Comparison of ENCODE assay signal across 15 cellular contexts in genomic region chr14:90533591-90534021, GRCh38.
DNase-seq lines count a peak whose midpoint lies in the region; ATAC-seq, FAIRE-seq and TF ChIP-seq lines count a peak whose summit lies in the region.
"Had no signal": no experiment of that assay in that cellular context is flagged by ENCODE, and none has a peak within 500 bp of the region (broad histone marks: within the 10 kb centered on the region; RNA-seq: fewer than 3 reads in every experiment).

No MANE protein-coding gene starts in this region.

- POLR2A ChIA-PET in IMR-90 (lab: Charles Lee; ENCODE audit: unreplicated experiment) (no interaction called here), HepG2 (lab: Yijun Ruan, JAX) (no interaction called here)

- H2BK5ac ChIP-seq in IMR-90 (ENCODE audit: low read depth, low read length, poor library complexity, severe bottlenecking), result no peak overlapping the region

- H4K91ac ChIP-seq in IMR-90 (ENCODE audit: insufficient read depth, low read depth, low read length), result peak overlapping the region; percentile 15; the same call in 1 of the 2 replicates

- ATAC-seq in IMR-90 (ENCODE audit: low read depth) (no peak; the same call in 1 of the 2 replicates), HepG2 (peak; percentile 28)
- peak; percentile 34 for ATAC-seq in activated T-helper 17 cell treated with anti-CD3 and anti-CD28 coated beads, Interleukin-2, amount 50 U/mL, for 72 hours (replicated peaks)
- ATAC-seq: activated CD4-positive, alpha-beta T cell treated with anti-CD3 and anti-CD28 coated beads for 36 hours; GM23338 had no signal

- DNase-seq in IMR-90 (no peak), HepG2 (ENCODE audit: low spot score) (no peak), smooth muscle cell (lab: John Stamatoyannopoulos, UW; ENCODE audit: unreplicated experiment) (no peak), caudate nucleus (lab: John Stamatoyannopoulos, UW) (no peak), NCI-H146 (lab: John Stamatoyannopoulos, UW) (no peak), NCI-H1105 treated with DMSO at 0.1 percent for 48 hours (lab: John Stamatoyannopoulos, UW) (no peak)
- DNase-seq: activated T-cell treated with anti-CD3 and anti-CD28 coated beads, Interleukin-2, amount 50 U/mL, for 72 hours; glutamatergic neuron; NCI-H2107; NCI-H524 treated with DMSO at 0.1 percent for 48 hours had no signal

- H3K79me2 ChIP-seq in HepG2 (ENCODE audit: insufficient read depth, low read length) (no peaks in the 10 kb centered on the region), smooth muscle cell (ENCODE audit: low read depth) (no peaks in the 10 kb centered on the region)

- H3K27ac ChIP-seq in IMR-90 (ENCODE audit: insufficient read depth, low read length), result no peak overlapping the region; the same call in 1 of the 2 replicates
- no peak overlapping the region for H3K27ac ChIP-seq in HepG2 (ENCODE audit: extremely low read length, insufficient read depth, low read length)
- no peak overlapping the region for H3K27ac ChIP-seq in smooth muscle cell (ENCODE audit: low read depth)
- no peak overlapping the region for H3K27ac ChIP-seq in caudate nucleus (ENCODE audit: low read depth, low read length)
- H3K27ac ChIP-seq: thoracic aorta had no signal

- TF ChIP-seq POLR2A in IMR-90 (IDR thresholded peaks at IDR 0.05; ENCODE audit: low read depth, low read length) (no peak), HepG2 (IDR thresholded peaks at IDR 0.05; ENCODE audit: insufficient read depth in 1 of 2, low read depth in 2 of 2, low read length in 2 of 2) (no peak)

- H3K4me3 ChIP-seq in IMR-90 (ENCODE audit: insufficient read depth, low read depth, low read length), result no peak overlapping the region
- no peak overlapping the region for H3K4me3 ChIP-seq in HepG2 (replicated peaks in 1 of 3; ENCODE audit: insufficient read depth in 1 of 3, low read depth in 2 of 3, low read length in 3 of 3)
- H3K4me3 ChIP-seq in smooth muscle cell, result no peak overlapping the region
- H3K4me3 ChIP-seq: GM23338, thoracic aorta had no signal

- H3K4me2 ChIP-seq in IMR-90 (ENCODE audit: low read depth, low read length) (no peak overlapping the region), HepG2 (ENCODE audit: low read depth, low read length) (no peak overlapping the region; the same call in 1 of the 2 replicates), smooth muscle cell (peak overlapping the region; percentile 78)
- H3K4me2 ChIP-seq: GM23338 had no signal

- H3K4me1 Mint-ChIP-seq in activated T-helper 17 cell treated with anti-CD3 and anti-CD28 coated beads, Interleukin-2, amount 50 U/mL, for 72 hours, result peaks cover 3% of the 10 kb centered on the region

- no peak for TF ChIP-seq CTCF in IMR-90 (conservative IDR thresholded peaks at IDR 0.05; ENCODE audit: low read depth, low read length)
- no peak for TF ChIP-seq CTCF in HepG2 (CRISPR knock-in tag; IDR thresholded peaks at IDR 0.05)
- no peak for TF ChIP-seq CTCF in smooth muscle cell (IDR thresholded peaks at IDR 0.05; ENCODE audit: borderline replicate concordance, insufficient read depth, poor library complexity, severe bottlenecking)

- no peak overlapping the region for H3K4me3 Mint-ChIP-seq in activated T-helper 17 cell treated with anti-CD3 and anti-CD28 coated beads, Interleukin-2, amount 50 U/mL, for 72 hours
- H3K4me3 Mint-ChIP-seq: activated CD4-positive, alpha-beta T cell treated with anti-CD3 and anti-CD28 coated beads for 36 hours; activated naive CD8-positive, alpha-beta T cell; activated T-cell treated with anti-CD3 and anti-CD28 coated beads, Interleukin-2, amount 50 U/mL, for 72 hours; GM23338 had no signal

- CTCF ChIA-PET in IMR-90 (lab: Yijun Ruan, JAX) (no interaction called here), HepG2 (lab: Yijun Ruan, JAX; ENCODE audit: low intra/inter-chr PET ratio, low total read pairs) (no interaction called here)

- no peaks in the 10 kb centered on the region; the same call in 1 of the 2 replicates for H3K9me1 ChIP-seq in IMR-90 (ENCODE audit: insufficient read depth, low read length)

- peak overlapping the region; percentile 51 for H2AK5ac ChIP-seq in IMR-90 (ENCODE audit: low read depth, low read length)

- no peak overlapping the region for H4K5ac ChIP-seq in IMR-90 (ENCODE audit: low read depth, low read length)

- no peaks in the 10 kb centered on the region for H3K36me3 Mint-ChIP-seq in activated T-helper 17 cell treated with anti-CD3 and anti-CD28 coated beads, Interleukin-2, amount 50 U/mL, for 72 hours (ENCODE audit: low read depth)
- H3K36me3 Mint-ChIP-seq: activated naive CD8-positive, alpha-beta T cell had no signal

- no peak overlapping the region for H2BK20ac ChIP-seq in IMR-90 (ENCODE audit: low read depth, low read length)

- TF ChIP-seq RAD21 in IMR-90 (IDR thresholded peaks at IDR 0.05; ENCODE audit: low read length), result no peak
- no peak for TF ChIP-seq RAD21 in HepG2 (CRISPR knock-in tag; IDR thresholded peaks at IDR 0.05)

- no peak for FAIRE-seq in HepG2 (lab: Jason Lieb, UNC)

- intact Hi-C loops in IMR-90 (cut with micrococcal nuclease), result no loop called here
- intact Hi-C loops in HepG2 (cut with micrococcal nuclease; ENCODE audit: unreplicated experiment), result no loop called here

- peaks cover 1% of the 10 kb centered on the region for H3K9me3 Mint-ChIP-seq in activated T-helper 17 cell treated with anti-CD3 and anti-CD28 coated beads, Interleukin-2, amount 50 U/mL, for 72 hours
- H3K9me3 Mint-ChIP-seq: GM23338 had no signal

- H4K20me1 ChIP-seq in IMR-90 (ENCODE audit: insufficient read depth, low read length), result no peaks in the 10 kb centered on the region
- H4K20me1 ChIP-seq in HepG2 (ENCODE audit: insufficient read depth, low read length), result no peaks in the 10 kb centered on the region
- H4K20me1 ChIP-seq in smooth muscle cell (ENCODE audit: low read depth), result no peaks in the 10 kb centered on the region

- peaks cover 10% of the 10 kb centered on the region for H3K27me3 Mint-ChIP-seq in activated T-helper 17 cell treated with anti-CD3 and anti-CD28 coated beads, Interleukin-2, amount 50 U/mL, for 72 hours
- H3K27me3 Mint-ChIP-seq: activated naive CD8-positive, alpha-beta T cell had no signal

- no peaks in the 10 kb centered on the region for H3F3A ChIP-seq in smooth muscle cell (ENCODE audit: low read depth)

- H3K9me3 ChIP-seq in IMR-90 (ENCODE audit: control insufficient read depth, insufficient read depth, low read length) (no peaks in the 10 kb centered on the region), HepG2 (ENCODE audit: low read length) (no peaks in the 10 kb centered on the region), smooth muscle cell (replicated peaks; ENCODE audit: low read depth) (no peaks in the 10 kb centered on the region)
- H3K9me3 ChIP-seq: thoracic aorta had no signal

- H3K36me3 ChIP-seq in IMR-90 (ENCODE audit: control insufficient read depth, insufficient read depth, low read length) (no peaks in the 10 kb centered on the region), HepG2 (replicated peaks in 1 of 2; ENCODE audit: control insufficient read depth in 1 of 2, insufficient read depth in 2 of 2, low read length in 2 of 2) (no peaks in the 10 kb centered on the region), smooth muscle cell (ENCODE audit: low read depth) (no peaks in the 10 kb centered on the region)
- H3K36me3 ChIP-seq: thoracic aorta had no signal

- H3K4ac ChIP-seq in IMR-90 (ENCODE audit: low read depth, low read length), result peak overlapping the region; percentile 64; the same call in 1 of the 2 replicates

- H2BK15ac ChIP-seq in IMR-90 (ENCODE audit: low read depth, low read length), result no peak overlapping the region

- no peak overlapping the region for H3K9ac ChIP-seq in IMR-90 (ENCODE audit: low read depth, low read length)
- no peak overlapping the region for H3K9ac ChIP-seq in HepG2 (ENCODE audit: insufficient read depth, low read depth, low read length)
- H3K9ac ChIP-seq in smooth muscle cell (ENCODE audit: low read depth), result no peak overlapping the region

- in situ Hi-C loops in IMR-90 (cut with MboI; ENCODE audit: low sequenced_read_pairs) (no loop called here), HepG2 (cut with HindIII; ENCODE audit: extremely low pct_ligation_motif_present, low pct_unique_long_range_greater_than_20kb) (no loop called here)

- BruUV-seq in IMR-90 (replicated peaks; lab: Mats Ljungman, UMichigan) (no TSS peak), HepG2 (replicated peaks; lab: Mats Ljungman, UMichigan) (no TSS peak)

- H3K56ac ChIP-seq in IMR-90 (ENCODE audit: extremely low read depth, insufficient read depth, low read length), result no peak overlapping the region

- H4K8ac ChIP-seq in IMR-90 (ENCODE audit: low read depth in 2 of 2, low read length in 2 of 2), result peak overlapping the region in 1 of 2 experiments; percentile 57; a peak in 1 of 4 replicates

- dilution Hi-C loops in IMR-90 (cut with HindIII; ENCODE audit: low sequenced_read_pairs, unreplicated experiment), result no loop called here

- no peak overlapping the region for H3K18ac ChIP-seq in IMR-90 (ENCODE audit: low read depth, low read length)

- WGBS in IMR-90 (ENCODE audit: extremely low coverage in 2 of 2, insufficient read length in 1 of 2), 2 experiments, result no CpG with 5 or more reads among the region's 6 CpGs
- WGBS in HepG2 (ENCODE audit: low lambda C conversion rate), result no CpG with 5 or more reads among the region's 6 CpGs
- WGBS in smooth muscle cell (ENCODE audit: low lambda C conversion rate), result 80% methylated on average over 6 of the region's 6 CpGs

- H2AFZ ChIP-seq in IMR-90 (replicated peaks; ENCODE audit: low read length, poor library complexity) (peak overlapping the region; percentile 57), HepG2 (ENCODE audit: low read length) (no peak overlapping the region), smooth muscle cell (ENCODE audit: low read depth) (no peak overlapping the region)
- H2AFZ ChIP-seq: GM23338 had no signal

- H3K27me3 ChIP-seq in IMR-90 (ENCODE audit: control insufficient read depth, insufficient read depth, low read length) (no peaks in the 10 kb centered on the region), HepG2 (ENCODE audit: control insufficient read depth in 1 of 2, insufficient read depth in 2 of 2, low read length in 2 of 2) (peaks cover 0 to 7% of the 10 kb centered on the region in 2 experiments; a peak in 3 of 5 replicates), smooth muscle cell (ENCODE audit: low read depth) (no peaks in the 10 kb centered on the region)

- H2BK120ac ChIP-seq in IMR-90 (ENCODE audit: low read depth, low read length), result peak overlapping the region; percentile 27

- no peak for TF ChIP-seq EP300 in HepG2 (IDR thresholded peaks at IDR 0.05; ENCODE audit: low read depth in 2 of 2, low read length in 2 of 2)
- TF ChIP-seq EP300 in HepG2 (CRISPR knock-in tag; IDR thresholded peaks at IDR 0.05; ENCODE audit: borderline replicate concordance), result no peak

- no peak overlapping the region for H3K23ac ChIP-seq in IMR-90 (ENCODE audit: low read depth, low read length)

- H3K14ac ChIP-seq in IMR-90 (replicated peaks; ENCODE audit: low read depth, low read length), result no peak overlapping the region

- H3K79me1 ChIP-seq in IMR-90 (ENCODE audit: low read depth in 1 of 2, low read length in 2 of 2), result no peaks in the 10 kb centered on the region

- H2AK9ac ChIP-seq in IMR-90 (replicated peaks; ENCODE audit: low read depth, low read length, poor library complexity), result peak overlapping the region; percentile 81

- no peak overlapping the region for H3K27ac Mint-ChIP-seq in activated T-helper 17 cell treated with anti-CD3 and anti-CD28 coated beads, Interleukin-2, amount 50 U/mL, for 72 hours
- H3K27ac Mint-ChIP-seq: activated CD4-positive, alpha-beta T cell treated with anti-CD3 and anti-CD28 coated beads for 36 hours; activated naive CD8-positive, alpha-beta T cell; activated T-cell treated with anti-CD3 and anti-CD28 coated beads, Interleukin-2, amount 50 U/mL, for 72 hours; GM23338 had no signal

- peaks cover 6% of the 10 kb centered on the region for H3K4me1 ChIP-seq in IMR-90 (ENCODE audit: control insufficient read depth, insufficient read depth, low read length)
- no peaks in the 10 kb centered on the region; the same call in 1 of the 2 replicates for H3K4me1 ChIP-seq in HepG2 (ENCODE audit: insufficient read depth, low read length)
- H3K4me1 ChIP-seq in smooth muscle cell (ENCODE audit: low read depth), result no peaks in the 10 kb centered on the region
